Comparison of ENCODE assay signal across 14 cellular contexts in the genomic region with DNA sequence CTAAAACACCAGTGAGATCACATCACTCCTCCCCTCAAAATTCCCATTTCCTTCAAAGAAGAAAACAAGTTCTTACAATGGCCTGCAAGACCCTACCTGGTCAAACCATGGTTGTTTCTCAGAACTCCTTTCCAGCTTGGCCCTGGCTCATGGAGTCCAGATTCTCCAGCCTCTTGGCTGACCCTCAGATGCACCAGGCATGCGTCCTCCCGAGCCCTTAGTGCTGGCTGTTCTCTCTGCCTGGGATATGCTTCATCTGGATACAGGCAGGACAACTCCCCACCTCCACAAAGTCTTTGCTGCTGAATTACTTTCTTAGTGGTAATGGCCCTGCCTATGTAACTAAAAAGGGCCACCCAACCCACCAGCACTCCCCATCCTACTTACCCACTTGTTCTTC.
A peak's percentile ranks its signal among the peaks of the same experiment; 100 is the strongest.
DNase-seq lines count a peak whose midpoint lies in the region; ATAC-seq and TF ChIP-seq lines count a peak whose summit lies in the region.
"Had no signal": no experiment of that assay in that cellular context is flagged by ENCODE, and none has a peak within 500 bp of the region (broad histone marks: within the 10 kb centered on the region; RNA-seq: fewer than 3 reads in every experiment).

No MANE protein-coding gene starts in this region.

- no peak for TF ChIP-seq CTCF in IMR-90 (conservative IDR thresholded peaks at IDR 0.05; ENCODE audit: low read depth, low read length)
- TF ChIP-seq CTCF in esophagus muscularis mucosa (IDR thresholded peaks at IDR 0.05): no peak
- TF ChIP-seq CTCF in lower lobe of right lung (IDR thresholded peaks at IDR 0.05): no peak

- in situ Hi-C loops in IMR-90 (cut with MboI; ENCODE audit: low sequenced_read_pairs): no loop called here

- peaks cover 20% of the 10 kb centered on the region for H3K4me1 ChIP-seq in IMR-90 (ENCODE audit: control insufficient read depth, insufficient read depth, low read length)
- H3K4me1 ChIP-seq in esophagus muscularis mucosa: peaks cover 58 to 92% (median 82%) of the 10 kb centered on the region in 4 donors
- H3K4me1 ChIP-seq in lower lobe of right lung: peaks cover 48% of the 10 kb centered on the region
- H3K4me1 ChIP-seq: HAP-1 had no signal

- H2AK9ac ChIP-seq in IMR-90 (replicated peaks; ENCODE audit: low read depth, low read length, poor library complexity): no peak overlapping the region

- H3K23ac ChIP-seq in IMR-90 (ENCODE audit: low read depth, low read length): 0 out of 2 replicates have a peak overlapping the region, but pooled peaks have one; percentile 57

- H2BK120ac ChIP-seq in IMR-90 (ENCODE audit: low read depth, low read length): no peak overlapping the region

- no peaks in the 10 kb centered on the region for H3K27me3 ChIP-seq in IMR-90 (ENCODE audit: control insufficient read depth, insufficient read depth, low read length)
- no peaks in the 10 kb centered on the region for H3K27me3 ChIP-seq in esophagus muscularis mucosa
- H3K27me3 ChIP-seq in lower lobe of right lung (ENCODE audit: low read depth): no peaks in the 10 kb centered on the region

- H2AFZ ChIP-seq in IMR-90 (replicated peaks; ENCODE audit: low read length, poor library complexity): no peak overlapping the region

- H3K36me3 ChIP-seq in IMR-90 (ENCODE audit: control insufficient read depth, insufficient read depth, low read length) (peaks cover 2% of the 10 kb centered on the region; the same call in 1 of the 2 replicates), esophagus muscularis mucosa (no peaks in the 10 kb centered on the region), lower lobe of right lung (no peaks in the 10 kb centered on the region)
- H3K36me3 ChIP-seq: HAP-1 had no signal

- H2AK5ac ChIP-seq in IMR-90 (ENCODE audit: low read depth, low read length): no peak overlapping the region

- dilution Hi-C loops in IMR-90 (cut with HindIII; ENCODE audit: low sequenced_read_pairs, unreplicated experiment): no loop called here

- H3K9me3 Mint-ChIP-seq in stimulated activated effector memory CD8-positive, alpha-beta T cell treated with anti-CD3 and anti-CD28 coated beads, Interleukin-12 subunit alpha, Interleukin-12 subunit beta, amount 100 ng/mL, for 72 hours: no peaks in the 10 kb centered on the region

- H3K18ac ChIP-seq in IMR-90 (ENCODE audit: low read depth, low read length): no peak overlapping the region

- H2BK5ac ChIP-seq in IMR-90 (ENCODE audit: low read depth, low read length, poor library complexity, severe bottlenecking): no peak overlapping the region

- DNase-seq in IMR-90 (no peak), esophagus muscularis mucosa (ENCODE audit: extremely low spot score) (no peak), lower lobe of right lung (no peak), hypothalamus (lab: John Stamatoyannopoulos, UW) (no peak), T-helper 9 cell (no peak), NCI-H2196 treated with DMSO at 0.1 percent for 48 hours (lab: John Stamatoyannopoulos, UW; ENCODE audit: unreplicated experiment) (no peak)
- no peak for DNase-seq in stimulated activated effector memory CD8-positive, alpha-beta T cell treated with anti-CD3 and anti-CD28 coated beads, Interleukin-12 subunit alpha, Interleukin-12 subunit beta, amount 100 ng/mL, for 72 hours (ENCODE audit: low spot score in 2 of 2)
- DNase-seq: Calu3, NCI-H1436, NCI-H2081, NCI-H524, RPMI8226 had no signal

- no peak overlapping the region for H2BK15ac ChIP-seq in IMR-90 (ENCODE audit: low read depth, low read length)

- H3K9me3 ChIP-seq in IMR-90 (ENCODE audit: control insufficient read depth, insufficient read depth, low read length) (no peaks in the 10 kb centered on the region), esophagus muscularis mucosa (no peaks in the 10 kb centered on the region), lower lobe of right lung (no peaks in the 10 kb centered on the region)
- H3K9me3 ChIP-seq: HAP-1 had no signal

- no peak overlapping the region; the same call in 1 of the 2 replicates for H3K14ac ChIP-seq in IMR-90 (replicated peaks; ENCODE audit: low read depth, low read length)

- no TSS peak for BruUV-seq in IMR-90 (replicated peaks; lab: Mats Ljungman, UMichigan)

- POLR2A ChIA-PET in IMR-90 (lab: Charles Lee; ENCODE audit: unreplicated experiment): no interaction called here

- no peak overlapping the region for H2BK20ac ChIP-seq in IMR-90 (ENCODE audit: low read depth, low read length)

- H3K9me1 ChIP-seq in IMR-90 (ENCODE audit: insufficient read depth, low read length): peaks cover 32% of the 10 kb centered on the region

- no peak overlapping the region for H4K5ac ChIP-seq in IMR-90 (ENCODE audit: low read depth, low read length)

- H3K27ac ChIP-seq in IMR-90 (ENCODE audit: insufficient read depth, low read length): no peak overlapping the region
- peak overlapping the region; percentile 10 to 40 (median 30) for H3K27ac ChIP-seq in esophagus muscularis mucosa (replicated peaks in 1 of 4)
- no peak overlapping the region for H3K27ac ChIP-seq in lower lobe of right lung

- H3K27ac Mint-ChIP-seq in stimulated activated effector memory CD8-positive, alpha-beta T cell treated with anti-CD3 and anti-CD28 coated beads, Interleukin-12 subunit alpha, Interleukin-12 subunit beta, amount 100 ng/mL, for 72 hours: peak overlapping the region; percentile 2

- H3K4ac ChIP-seq in IMR-90 (ENCODE audit: low read depth, low read length): no peak overlapping the region

- TF ChIP-seq EP300 in esophagus muscularis mucosa (IDR thresholded peaks at IDR 0.05): no peak

- no peaks in the 10 kb centered on the region for H3K36me3 Mint-ChIP-seq in stimulated activated effector memory CD8-positive, alpha-beta T cell treated with anti-CD3 and anti-CD28 coated beads, Interleukin-12 subunit alpha, Interleukin-12 subunit beta, amount 100 ng/mL, for 72 hours

- peaks cover 58 to 78% of the 10 kb centered on the region in 2 experiments for H3K79me1 ChIP-seq in IMR-90 (ENCODE audit: low read depth in 1 of 2, low read length in 2 of 2)

- no peak for TF ChIP-seq RAD21 in IMR-90 (IDR thresholded peaks at IDR 0.05; ENCODE audit: low read length)

- intact Hi-C loops in IMR-90 (cut with micrococcal nuclease) (no loop called here), esophagus muscularis mucosa (cut with DNase I) (no loop called here), lower lobe of right lung (cut with DNase I) (no loop called here)

- H3K4me3 ChIP-seq in IMR-90 (ENCODE audit: insufficient read depth, low read depth, low read length) (no peak overlapping the region), esophagus muscularis mucosa (no peak overlapping the region), lower lobe of right lung (no peak overlapping the region)
- H3K4me3 ChIP-seq: GM12878, HAP-1 had no signal

- H4K20me1 ChIP-seq in IMR-90 (ENCODE audit: insufficient read depth, low read length): peaks cover 43% of the 10 kb centered on the region

- no peak overlapping the region for H3K56ac ChIP-seq in IMR-90 (ENCODE audit: extremely low read depth, insufficient read depth, low read length)

- no peak overlapping the region for H3K4me3 Mint-ChIP-seq in stimulated activated effector memory CD8-positive, alpha-beta T cell treated with anti-CD3 and anti-CD28 coated beads, Interleukin-12 subunit alpha, Interleukin-12 subunit beta, amount 100 ng/mL, for 72 hours

- ATAC-seq in IMR-90 (ENCODE audit: low read depth): no peak
- ATAC-seq in lower lobe of right lung: peak; percentile 39 to 51
- ATAC-seq in stimulated activated effector memory CD8-positive, alpha-beta T cell treated with anti-CD3 and anti-CD28 coated beads, Interleukin-12 subunit alpha, Interleukin-12 subunit beta, amount 100 ng/mL, for 72 hours: no peak
- ATAC-seq: GM12878 had no signal

- CTCF ChIA-PET in IMR-90 (lab: Yijun Ruan, JAX): no interaction called here

- no peak overlapping the region for H3K4me2 ChIP-seq in IMR-90 (ENCODE audit: low read depth, low read length)

- no peak for TF ChIP-seq POLR2A in IMR-90 (IDR thresholded peaks at IDR 0.05; ENCODE audit: low read depth, low read length)
- TF ChIP-seq POLR2A in esophagus muscularis mucosa (IDR thresholded peaks at IDR 0.05; ENCODE audit: low read depth): no peak

- H3K4me1 Mint-ChIP-seq in stimulated activated effector memory CD8-positive, alpha-beta T cell treated with anti-CD3 and anti-CD28 coated beads, Interleukin-12 subunit alpha, Interleukin-12 subunit beta, amount 100 ng/mL, for 72 hours: peaks cover 54% of the 10 kb centered on the region

- 67% methylated on average over 2 of the region's 2 CpGs; no CpG with 5 or more reads in 1 of the 2 experiments for WGBS in IMR-90 (ENCODE audit: extremely low coverage in 2 of 2, insufficient read length in 1 of 2), 2 experiments
- WGBS in esophagus muscularis mucosa: 45% methylated on average over 2 of the region's 2 CpGs

- no peak overlapping the region for H4K91ac ChIP-seq in IMR-90 (ENCODE audit: insufficient read depth, low read depth, low read length)

- no peak overlapping the region for H4K8ac ChIP-seq in IMR-90 (ENCODE audit: low read depth in 2 of 2, low read length in 2 of 2)

- H3K9ac ChIP-seq in IMR-90 (ENCODE audit: low read depth, low read length): no peak overlapping the region

TF ChIP-seq in IMR-90, 13 proteins besides CTCF, POLR2A, EP300 and RAD21 (continues in another document):
- TF ChIP-seq MXI1 (IDR thresholded peaks at IDR 0.05; ENCODE audit: borderline replicate concordance, low read depth, low read length) (no peak), SMC3 (IDR thresholded peaks at IDR 0.05; ENCODE audit: low read depth, low read length) (no peak), CHD1 (IDR thresholded peaks at IDR 0.05; ENCODE audit: low read depth, low read length) (no peak), RCOR1 (IDR thresholded peaks at IDR 0.05; ENCODE audit: insufficient replicate concordance, low read length) (no peak), NFE2L2 (IDR thresholded peaks at IDR 0.05; ENCODE audit: low read depth, low read length) (no peak), FOS (IDR thresholded peaks at IDR 0.05; ENCODE audit: low read depth, low read length) (no peak), CEBPB (IDR thresholded peaks at IDR 0.05; ENCODE audit: low read depth, low read length) (no peak), RFX5 (IDR thresholded peaks at IDR 0.05; ENCODE audit: low read depth, low read length) (no peak), MAZ (IDR thresholded peaks at IDR 0.05; ENCODE audit: borderline replicate concordance, low read depth, low read length) (no peak)
- TF ChIP-seq, protein P1, sequence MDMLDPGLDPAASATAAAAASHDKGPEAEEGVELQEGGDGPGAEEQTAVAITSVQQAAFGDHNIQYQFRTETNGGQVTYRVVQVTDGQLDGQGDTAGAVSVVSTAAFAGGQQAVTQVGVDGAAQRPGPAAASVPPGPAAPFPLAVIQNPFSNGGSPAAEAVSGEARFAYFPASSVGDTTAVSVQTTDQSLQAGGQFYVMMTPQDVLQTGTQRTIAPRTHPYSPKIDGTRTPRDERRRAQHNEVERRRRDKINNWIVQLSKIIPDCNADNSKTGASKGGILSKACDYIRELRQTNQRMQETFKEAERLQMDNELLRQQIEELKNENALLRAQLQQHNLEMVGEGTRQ (IDR thresholded peaks at IDR 0.05; ENCODE audit: low read depth, low read length): no peak

Comparison
In these comparisons a context has a peak if more than half of its experiments do, and no peak if none do; other contexts are left out.
1. ATAC-seq: peak in lower lobe of right lung (2 of 2); none in IMR-90 (single experiment) and stimulated activated effector memory CD8-positive, alpha-beta T cell treated with anti-CD3 and anti-CD28 coated beads, Interleukin-12 subunit alpha, Interleukin-12 subunit beta, amount 100 ng/mL, for 72 hours (single experiment).
2. H3K27ac ChIP-seq: peak in esophagus muscularis mucosa (4 of 4); none in IMR-90 (single experiment) and lower lobe of right lung (single experiment).